In genomic region chr9:79134654-79135053, GRCh38 we compare ENCODE assay signal across 10 cellular contexts.
DNase-seq lines count a peak whose midpoint lies in the region; ATAC-seq and TF ChIP-seq lines count a peak whose summit lies in the region.
"Had no signal": no experiment of that assay in that cellular context is flagged by ENCODE, and none has a peak within 500 bp of the region (broad histone marks: within the 10 kb centered on the region; RNA-seq: fewer than 3 reads in every experiment).

No MANE protein-coding gene starts in this region.

- no peak overlapping the region for H3K4me2 ChIP-seq in hepatocyte

- H3K27me3 ChIP-seq in hepatocyte: no peaks in the 10 kb centered on the region

- H2AFZ ChIP-seq in hepatocyte: no peak overlapping the region

- H3K27ac ChIP-seq in C4-2B (no peak overlapping the region), hepatocyte (no peak overlapping the region)

- H4K20me1 ChIP-seq in hepatocyte (ENCODE audit: insufficient read depth, poor library complexity, severe bottlenecking): no peaks in the 10 kb centered on the region

- 51% methylated on average over 5 of the region's 5 CpGs for WGBS in hepatocyte (ENCODE audit: low lambda C conversion rate, missing lambda C conversion rate)

- no peaks in the 10 kb centered on the region for H3K79me2 ChIP-seq in hepatocyte

- DNase-seq in HCEC 1CT: peak; percentile 34
- peak; percentile 1 for DNase-seq in RKO (ENCODE audit: low spot score)
- peak; percentile 13 for DNase-seq in hepatocyte (ENCODE audit: low spot score)
- DNase-seq in superior temporal gyrus (ENCODE audit: extremely low spot score): no peak
- DNase-seq: naive thymus-derived CD4-positive, alpha-beta T cell had no signal

- H3K9me2 ChIP-seq in hepatocyte (replicated peaks; ENCODE audit: insufficient read depth): no peaks in the 10 kb centered on the region

- no peaks in the 10 kb centered on the region for H3K4me1 ChIP-seq in hepatocyte (ENCODE audit: insufficient read depth)

- no peak overlapping the region for H3K4me3 ChIP-seq in hepatocyte

- H3K9me3 ChIP-seq in hepatocyte (ENCODE audit: low read depth): no peaks in the 10 kb centered on the region

- ATAC-seq in HG03520 (IDR thresholded peaks at IDR 0.05; ENCODE audit: unreplicated experiment) (no peak), HG03108 (IDR thresholded peaks at IDR 0.05; ENCODE audit: unreplicated experiment) (no peak), HG02885 (IDR thresholded peaks at IDR 0.05; ENCODE audit: poor library complexity, unreplicated experiment) (no peak)
- ATAC-seq: HepG2; naive thymus-derived CD4-positive, alpha-beta T cell had no signal

- H3K36me3 ChIP-seq in hepatocyte (replicated peaks; ENCODE audit: insufficient read depth, low read depth): no peaks in the 10 kb centered on the region

- TF ChIP-seq CTCF in C4-2B (conservative IDR thresholded peaks at IDR 0.05): peak; percentile 22
- TF ChIP-seq CTCF in hepatocyte (IDR thresholded peaks at IDR 0.05; ENCODE audit: poor library complexity): no peak
